In genomic region chr14:51774209-51774608, GRCh38 we compare ENCODE assay signal across 22 cellular contexts.
DNase-seq lines count a peak whose midpoint lies in the region; ATAC-seq and TF ChIP-seq lines count a peak whose summit lies in the region.
"Had no signal": no experiment of that assay in that cellular context is flagged by ENCODE, and none has a peak within 500 bp of the region (broad histone marks: within the 10 kb centered on the region; RNA-seq: fewer than 3 reads in every experiment).

No MANE protein-coding gene starts in this region.

- ATAC-seq in activated CD8-positive, alpha-beta T cell treated with anti-CD3 and anti-CD28 coated beads, Interleukin-2, amount 10 ng/mL, durations not matched to agents 7 days and 5 days: peak; percentile 28
- ATAC-seq in left ventricle myocardium superior: no peak
- ATAC-seq: lower lobe of right lung had no signal

- TF ChIP-seq CTCF in A673 (conservative IDR thresholded peaks at IDR 0.05; ENCODE audit: low read depth, low read length): no peak

- H3K4me1 Mint-ChIP-seq in activated CD8-positive, alpha-beta T cell treated with anti-CD3 and anti-CD28 coated beads, Interleukin-2, amount 10 ng/mL, durations not matched to agents 7 days and 5 days (ENCODE audit: low read depth): peaks cover 4% of the 10 kb centered on the region

- no peak overlapping the region for H3K27ac Mint-ChIP-seq in activated CD8-positive, alpha-beta T cell treated with anti-CD3 and anti-CD28 coated beads, Interleukin-2, amount 10 ng/mL, durations not matched to agents 7 days and 5 days
- H3K27ac Mint-ChIP-seq: H9; T-helper 1 cell treated with Interleukin-12 subunit alpha and Interleukin-12 subunit beta and Interleukin-4 antibody, amounts not matched to agents 30 μg/mL and 1 μg/mL, for 36 hours had no signal

- DNase-seq in NCI-H82 (lab: John Stamatoyannopoulos, UW) (peak; percentile 83), NCI-H82 treated with DMSO at 0.1 percent for 48 hours (lab: John Stamatoyannopoulos, UW; ENCODE audit: unreplicated experiment) (no peak), A673 (ENCODE audit: low spot score) (peak; percentile 22), NCI-H2171 treated with DMSO at 0.1 percent for 48 hours (lab: John Stamatoyannopoulos, UW) (peak; percentile 84), 8988T (no peak), OCI-M1 (lab: John Stamatoyannopoulos, UW) (no peak), left ventricle myocardium superior (no peak)
- peak; percentile 61 for DNase-seq in activated CD8-positive, alpha-beta T cell treated with anti-CD3 and anti-CD28 coated beads, Interleukin-2, amount 10 ng/mL, durations not matched to agents 7 days and 5 days
- DNase-seq: activated gamma-delta T cell; aorta; central memory CD4-positive, alpha-beta T cell; H9; hippocampal formation; lower lobe of right lung; NCI-H2029 treated with DMSO at 0.1 percent for 48 hours; NCI-H510A treated with DMSO at 0.1 percent for 48 hours; PC-9; stimulated activated CD4-positive, alpha-beta T cell treated with anti-CD3 and anti-CD28 coated beads, Interleukin-4, amount 100 ng/mL, for 24 hours had no signal

- no peaks in the 10 kb centered on the region for H3K27me3 ChIP-seq in A673 (replicated peaks; ENCODE audit: insufficient read depth, low read depth, low read length, poor library complexity)
- H3K27me3 ChIP-seq: BLaER1 treated with 17β-estradiol and CSF1 and Interleukin-3, amounts not matched to agents 10 nM and 100 nM had no signal

- no peak overlapping the region for H3K4me3 Mint-ChIP-seq in activated CD8-positive, alpha-beta T cell treated with anti-CD3 and anti-CD28 coated beads, Interleukin-2, amount 10 ng/mL, durations not matched to agents 7 days and 5 days
- H3K4me3 Mint-ChIP-seq: H9; T-helper 1 cell treated with Interleukin-12 subunit alpha and Interleukin-12 subunit beta and Interleukin-4 antibody, amounts not matched to agents 30 μg/mL and 1 μg/mL, for 36 hours had no signal

- CTCF ChIA-PET in A673 (lab: Charles Lee): no interaction called here
- CTCF ChIA-PET in activated CD8-positive, alpha-beta T cell treated with anti-CD3 and anti-CD28 coated beads, Interleukin-2, amount 10 ng/mL, durations not matched to agents 7 days and 5 days (lab: Charles Lee): no interaction called here

- H3K36me3 ChIP-seq in A673 (ENCODE audit: insufficient read depth, low read length, poor library complexity, severe bottlenecking): no peaks in the 10 kb centered on the region
- H3K36me3 ChIP-seq: BLaER1 treated with 17β-estradiol and CSF1 and Interleukin-3, amounts not matched to agents 10 nM and 100 nM; lower lobe of right lung had no signal

- H3K27me3 Mint-ChIP-seq in activated CD8-positive, alpha-beta T cell treated with anti-CD3 and anti-CD28 coated beads, Interleukin-2, amount 10 ng/mL, durations not matched to agents 7 days and 5 days (ENCODE audit: low read depth): peaks cover 12% of the 10 kb centered on the region

- intact Hi-C loops in A673 (cut with micrococcal nuclease; ENCODE audit: unreplicated experiment): no loop called here
- intact Hi-C loops in left ventricle myocardium superior (cut with micrococcal nuclease): loop anchor here (10.0 kb wide), 1 partner anchor 819 kb away; no protein-coding TSS in a partner anchor

- BruUV-seq in A673 (replicated peaks; lab: Mats Ljungman, UMichigan): no TSS peak

- H3K4me1 ChIP-seq in A673 (ENCODE audit: insufficient read depth, low read length, poor library complexity, severe bottlenecking): no peaks in the 10 kb centered on the region
- H3K4me1 ChIP-seq: BLaER1 treated with 17β-estradiol and CSF1 and Interleukin-3, amounts not matched to agents 10 nM and 100 nM had no signal

- H3K4me3 ChIP-seq in A673 (ENCODE audit: low read depth, low read length, poor library complexity, severe bottlenecking): peak overlapping the region; percentile 27
- H3K4me3 ChIP-seq: BLaER1 treated with 17β-estradiol and CSF1 and Interleukin-3, amounts not matched to agents 10 nM and 100 nM; lower lobe of right lung; PC-9; skin epidermis had no signal

- no peaks in the 10 kb centered on the region for H3K36me3 Mint-ChIP-seq in activated CD8-positive, alpha-beta T cell treated with anti-CD3 and anti-CD28 coated beads, Interleukin-2, amount 10 ng/mL, durations not matched to agents 7 days and 5 days (ENCODE audit: low read depth)

- POLR2A ChIA-PET in A673 (lab: Charles Lee; ENCODE audit: low non-redundant PET): no interaction called here
- POLR2A ChIA-PET in activated CD8-positive, alpha-beta T cell treated with anti-CD3 and anti-CD28 coated beads, Interleukin-2, amount 10 ng/mL, durations not matched to agents 7 days and 5 days (lab: Charles Lee): interaction anchor here (1.0 kb wide), 1 partner anchor 25 kb away, joined by 3 read pairs; no protein-coding TSS in a partner anchor

- no peaks in the 10 kb centered on the region for H3K9me3 Mint-ChIP-seq in activated CD8-positive, alpha-beta T cell treated with anti-CD3 and anti-CD28 coated beads, Interleukin-2, amount 10 ng/mL, durations not matched to agents 7 days and 5 days (ENCODE audit: insufficient read depth)
- H3K9me3 Mint-ChIP-seq: H9; T-helper 1 cell treated with Interleukin-12 subunit alpha and Interleukin-12 subunit beta and Interleukin-4 antibody, amounts not matched to agents 30 μg/mL and 1 μg/mL, for 36 hours had no signal

- H3K9me3 ChIP-seq in A673 (ENCODE audit: low read depth, low read length, poor library complexity, severe bottlenecking): no peaks in the 10 kb centered on the region
- H3K9me3 ChIP-seq: BLaER1 treated with 17β-estradiol and CSF1 and Interleukin-3, amounts not matched to agents 10 nM and 100 nM; lower lobe of right lung had no signal

- H3K27ac ChIP-seq in A673 (ENCODE audit: low read depth, low read length, poor library complexity, severe bottlenecking): no peak overlapping the region
- H3K27ac ChIP-seq: BLaER1 treated with 17β-estradiol and CSF1 and Interleukin-3, amounts not matched to agents 10 nM and 100 nM; KMS-11; lower lobe of right lung; PC-9; skin epidermis had no signal

Comparison
In these comparisons a context has a peak if more than half of its experiments do, and no peak if none do; other contexts are left out.
1. DNase-seq: peak in NCI-H82 (single experiment), A673 (single experiment), NCI-H2171 treated with DMSO at 0.1 percent for 48 hours (single experiment) and activated CD8-positive, alpha-beta T cell treated with anti-CD3 and anti-CD28 coated beads, Interleukin-2, amount 10 ng/mL, durations not matched to agents 7 days and 5 days (single experiment); none in NCI-H82 treated with DMSO at 0.1 percent for 48 hours (single experiment), 8988T (single experiment), OCI-M1 (single experiment) and left ventricle myocardium superior (single experiment).